Comparison of ENCODE assay signal across 19 cellular contexts in the genomic region with DNA sequence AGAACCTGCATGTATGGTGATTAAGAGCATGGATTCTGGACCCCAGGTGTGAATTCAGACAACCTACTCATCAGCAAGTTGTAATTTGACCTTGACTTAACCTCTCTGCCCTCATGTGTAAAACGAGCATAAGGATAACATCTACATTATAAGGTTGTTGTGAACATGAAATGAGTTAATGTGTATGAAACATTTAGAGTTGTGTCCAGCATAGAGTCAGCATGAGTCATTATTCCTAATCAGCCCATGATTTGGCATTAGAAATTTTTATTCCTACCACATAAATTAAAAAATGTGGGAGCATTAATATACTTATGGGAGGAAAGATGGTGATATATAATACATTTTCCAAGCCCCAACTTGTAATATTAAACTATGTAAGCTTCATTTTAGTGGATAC.
"Had no signal": no experiment of that assay in that cellular context is flagged by ENCODE, and none has a peak within 500 bp of the region (broad histone marks: within the 10 kb centered on the region; RNA-seq: fewer than 3 reads in every experiment).

No MANE protein-coding gene starts in this region.

- H3K4me1 Mint-ChIP-seq: activated CD4-positive, alpha-beta T cell treated with anti-CD3 and anti-CD28 coated beads for 36 hours; brain; naive thymus-derived CD8-positive, alpha-beta T cell had no signal

- H3K27ac Mint-ChIP-seq: activated CD4-positive, alpha-beta T cell treated with anti-CD3 and anti-CD28 coated beads for 36 hours; activated naive CD4-positive, alpha-beta T cell treated with anti-CD3 and anti-CD28 coated beads, Interleukin-2, amount 50 U/mL, for 72 hours; activated T-helper 1 cell treated with anti-CD3 and anti-CD28 coated beads, Interleukin-12 subunit alpha, Interleukin-12 subunit beta, Interleukin-2, Interleukin-4 antibody, amounts not matched to agents 30 ng/mL and 10 ng/mL and 1 ng/mL, durations not matched to agents 14 hours and 24 hours and 36 hours; brain; naive thymus-derived CD8-positive, alpha-beta T cell had no signal

- H3K27me3 ChIP-seq: esophagus squamous epithelium, sigmoid colon, thyroid gland had no signal

- H3K4me3 ChIP-seq: esophagus squamous epithelium, lower lobe of right lung, sigmoid colon, thyroid gland had no signal

- ATAC-seq: activated CD4-positive, alpha-beta T cell treated with anti-CD3 and anti-CD28 coated beads for 36 hours; activated naive CD4-positive, alpha-beta T cell treated with anti-CD3 and anti-CD28 coated beads, Interleukin-2, amount 50 U/mL, for 72 hours; lower lobe of right lung; naive thymus-derived CD8-positive, alpha-beta T cell had no signal

- H3K4me3 Mint-ChIP-seq: activated CD4-positive, alpha-beta T cell treated with anti-CD3 and anti-CD28 coated beads for 36 hours; activated T-helper 1 cell treated with anti-CD3 and anti-CD28 coated beads, Interleukin-12 subunit alpha, Interleukin-12 subunit beta, Interleukin-2, Interleukin-4 antibody, amounts not matched to agents 30 ng/mL and 10 ng/mL and 1 ng/mL, durations not matched to agents 14 hours and 24 hours and 36 hours; brain; naive thymus-derived CD8-positive, alpha-beta T cell had no signal

- H3K27ac ChIP-seq: esophagus squamous epithelium, lower lobe of right lung, sigmoid colon, thyroid gland had no signal

- H3K36me3 Mint-ChIP-seq: brain had no signal

- DNase-seq: activated CD4-positive, alpha-beta T cell treated with anti-CD3 and anti-CD28 coated beads for 36 hours; activated CD4-positive, alpha-beta T cell treated with anti-CD3 and anti-CD28 coated beads, Interleukin-2, amount 50 U/mL, for 48 hours; activated gamma-delta T cell treated with Interleukin-2 at 50 U/mL for 16 hours; amniotic stem cell; cerebellar nuclear complex; effector CD4-positive, alpha-beta T cell; esophagus squamous epithelium; hypothalamus; lower lobe of right lung; naive thymus-derived CD8-positive, alpha-beta T cell; sigmoid colon; stimulated activated CD8-positive, alpha-beta memory T cell treated with anti-CD3 and anti-CD28 coated beads, Interleukin-4, amount 100 ng/mL, for 48 hours; stimulated activated naive CD4-positive, alpha-beta T cell; SW 1271; thyroid gland had no signal

- H3K4me1 ChIP-seq: esophagus squamous epithelium, lower lobe of right lung, sigmoid colon, thyroid gland had no signal

- H3K9me3 ChIP-seq: lower lobe of right lung, sigmoid colon, thyroid gland had no signal

- FAIRE-seq: keratinocyte had no signal

- H3K27me3 Mint-ChIP-seq: naive thymus-derived CD8-positive, alpha-beta T cell had no signal

- H3K36me3 ChIP-seq: esophagus squamous epithelium, lower lobe of right lung, sigmoid colon, thyroid gland had no signal
